Comparison of ENCODE assay signal across 20 cellular contexts in the genomic region with DNA sequence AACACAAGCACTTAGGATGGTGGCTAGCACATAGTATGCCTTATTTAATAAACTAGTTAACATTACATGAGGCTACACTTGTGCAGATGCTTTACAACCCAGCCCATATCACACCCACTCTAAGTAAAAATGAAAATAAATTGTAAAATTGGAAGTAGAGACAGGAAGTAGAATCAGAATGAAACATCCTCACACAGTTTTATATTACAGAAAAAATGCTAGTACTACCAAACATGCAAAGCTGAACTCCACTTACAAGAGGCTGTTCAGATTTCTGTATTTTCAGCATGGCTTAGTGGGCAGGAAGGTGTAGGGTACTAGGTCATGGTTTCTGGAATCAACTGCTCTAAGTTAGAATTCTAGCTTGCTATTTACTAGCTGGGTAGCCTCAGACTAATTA. TPM values are rescaled to one million over a fixed set of nuclear protein-coding genes. Genes with fewer than 3 reads are reported as not detected.
DNase-seq lines count a peak whose midpoint lies in the region; ATAC-seq and TF ChIP-seq lines count a peak whose summit lies in the region.
"Had no signal": no experiment of that assay in that cellular context is flagged by ENCODE, and none has a peak within 500 bp of the region (broad histone marks: within the 10 kb centered on the region; RNA-seq: fewer than 3 reads in every experiment).

No MANE protein-coding gene starts in this region.

- peaks cover 21% of the 10 kb centered on the region for H3K27me3 Mint-ChIP-seq in activated T-cell treated with anti-CD3 and anti-CD28 coated beads, Interleukin-2, amount 50 U/mL, for 72 hours (ENCODE audit: low read depth)
- H3K27me3 Mint-ChIP-seq: CD8-positive, alpha-beta memory T cell had no signal

- H3K4me1 ChIP-seq in osteoblast (ENCODE audit: insufficient read depth, low read length) (peaks cover 29% of the 10 kb centered on the region), colonic mucosa (no peaks in the 10 kb centered on the region)
- H3K4me1 ChIP-seq: breast epithelium, right lobe of liver, transverse colon had no signal

- H3K9me3 ChIP-seq in osteoblast (ENCODE audit: low read depth, low read length) (no peaks in the 10 kb centered on the region), colonic mucosa (no peaks in the 10 kb centered on the region)
- H3K9me3 ChIP-seq: breast epithelium, neutrophil, right lobe of liver, transverse colon had no signal

- peak; percentile 66 to 79 for ATAC-seq in activated T-cell treated with anti-CD3 and anti-CD28 coated beads, Interleukin-2, amount 50 U/mL, for 72 hours (replicated peaks in 1 of 2)
- ATAC-seq in GM21723 (IDR thresholded peaks at IDR 0.05; ENCODE audit: unreplicated experiment) (peak; percentile 83), HG03354 (IDR thresholded peaks at IDR 0.05; ENCODE audit: poor library complexity, severe bottlenecking, unreplicated experiment) (peak; percentile 64), HG03457 (IDR thresholded peaks at IDR 0.05; ENCODE audit: unreplicated experiment) (no peak)
- ATAC-seq: right lobe of liver had no signal

- H3K27ac Mint-ChIP-seq in activated T-cell treated with anti-CD3 and anti-CD28 coated beads, Interleukin-2, amount 50 U/mL, for 72 hours: no peak overlapping the region
- H3K27ac Mint-ChIP-seq: activated naive CD4-positive, alpha-beta T cell treated with anti-CD3 and anti-CD28 coated beads, Interleukin-2, amount 50 U/mL, for 72 hours; CD8-positive, alpha-beta memory T cell had no signal

- DNase-seq in activated T-cell treated with anti-CD3 and anti-CD28 coated beads, Interleukin-2, amount 50 U/mL, for 72 hours: no peak
- DNase-seq in activated T-cell treated with anti-CD3 and anti-CD28 coated beads for 4 hours (no peak), osteoblast (ENCODE audit: insufficient read length, low spot score, missing footprints) (no peak), colonic mucosa (no peak), cerebellar cortex (ENCODE audit: low spot score) (no peak)
- DNase-seq: CD8-positive, alpha-beta memory T cell; effector CD4-positive, alpha-beta T cell; kidney; NCI-H1694 treated with DMSO at 0.1 percent for 48 hours; NCI-H524; right lobe of liver; stimulated activated CD4-positive, alpha-beta T cell treated with anti-CD3 and anti-CD28 coated beads, Interleukin-4, amount 100 ng/mL, for 1 hour; transverse colon; WERI-Rb-1 had no signal

- H3K27ac ChIP-seq in osteoblast (ENCODE audit: low read depth, low read length): no peak overlapping the region
- no peak overlapping the region for H3K27ac ChIP-seq in colonic mucosa
- H3K27ac ChIP-seq: breast epithelium, neutrophil, right lobe of liver, transverse colon, WERI-Rb-1 had no signal

- no peaks in the 10 kb centered on the region for H3K9me3 Mint-ChIP-seq in activated T-cell treated with anti-CD3 and anti-CD28 coated beads, Interleukin-2, amount 50 U/mL, for 72 hours
- H3K9me3 Mint-ChIP-seq: activated naive CD4-positive, alpha-beta T cell treated with anti-CD3 and anti-CD28 coated beads, Interleukin-2, amount 50 U/mL, for 72 hours; CD8-positive, alpha-beta memory T cell had no signal

- H3K4me1 Mint-ChIP-seq in activated T-cell treated with anti-CD3 and anti-CD28 coated beads, Interleukin-2, amount 50 U/mL, for 72 hours (ENCODE audit: low read depth): peaks cover 9% of the 10 kb centered on the region

- no peak overlapping the region for H3K9ac ChIP-seq in colonic mucosa (ENCODE audit: low read depth in 2 of 2, low read length in 2 of 2)

- no peaks in the 10 kb centered on the region for H3K79me2 ChIP-seq in osteoblast (ENCODE audit: insufficient read depth, low read length)

- no peaks in the 10 kb centered on the region for H3K27me3 ChIP-seq in osteoblast (ENCODE audit: insufficient read depth, low read length)
- H3K27me3 ChIP-seq in colonic mucosa: no peaks in the 10 kb centered on the region
- H3K27me3 ChIP-seq: breast epithelium, right lobe of liver, transverse colon had no signal

- H3K36me3 Mint-ChIP-seq in activated T-cell treated with anti-CD3 and anti-CD28 coated beads, Interleukin-2, amount 50 U/mL, for 72 hours (ENCODE audit: insufficient read depth in 2 of 2): no peaks in the 10 kb centered on the region
- H3K36me3 Mint-ChIP-seq: activated naive CD4-positive, alpha-beta T cell treated with anti-CD3 and anti-CD28 coated beads, Interleukin-2, amount 50 U/mL, for 72 hours; CD8-positive, alpha-beta memory T cell had no signal

- H3K36me3 ChIP-seq in osteoblast (ENCODE audit: insufficient read depth, low read length) (no peaks in the 10 kb centered on the region), colonic mucosa (no peaks in the 10 kb centered on the region)
- H3K36me3 ChIP-seq: breast epithelium, neutrophil, right lobe of liver, transverse colon, WERI-Rb-1 had no signal

- no peak for TF ChIP-seq CTCF in osteoblast (IDR thresholded peaks at IDR 0.05; ENCODE audit: extremely low read depth, low read depth, low read length)
- TF ChIP-seq CTCF in colonic mucosa (IDR thresholded peaks at IDR 0.05): no peak

- no peak overlapping the region for H3K4me3 ChIP-seq in osteoblast (ENCODE audit: insufficient read depth, low read length)
- H3K4me3 ChIP-seq in colonic mucosa: no peak overlapping the region
- H3K4me3 ChIP-seq: breast epithelium, right lobe of liver, transverse colon had no signal

- intact Hi-C loops in colonic mucosa (cut with DNase I): no loop called here

- no peaks in the 10 kb centered on the region for H4K20me1 ChIP-seq in osteoblast (ENCODE audit: insufficient read depth, low read length)

- peak overlapping the region; percentile 55 for H2AFZ ChIP-seq in osteoblast (ENCODE audit: low read length)

- H3K4me2 ChIP-seq in osteoblast (ENCODE audit: insufficient read depth, low read length): no peak overlapping the region

- no peak overlapping the region for H3K4me3 Mint-ChIP-seq in activated T-cell treated with anti-CD3 and anti-CD28 coated beads, Interleukin-2, amount 50 U/mL, for 72 hours
- H3K4me3 Mint-ChIP-seq: CD8-positive, alpha-beta memory T cell had no signal

RNA-seq across cellular contexts. Expression of a gene that starts 18.2 kb away (rescaled TPM):
- 1 to 10 TPM; 2.6 to 3.3 TPM for total RNA-seq in activated T-cell treated with anti-CD3 and anti-CD28 coated beads, Interleukin-2, amount 50 U/mL, for 72 hours
- total RNA-seq in osteoblast (321 and 362 TPM in 2 replicates), colonic mucosa (10 to 100 TPM; 55.7 to 90.7 TPM)

Comparison
In these comparisons a context has a peak if more than half of its experiments do, and no peak if none do; other contexts are left out.
1. RNA of a gene that starts 18.2 kb away (total RNA-seq): 321 to 362 TPM in osteoblast and 55.7 to 90.7 TPM in colonic mucosa; 2.6 to 3.3 TPM in activated T-cell treated with anti-CD3 and anti-CD28 coated beads, Interleukin-2, amount 50 U/mL, for 72 hours; every median in the first group is over 10 times any median in the second.